In the genomic region with DNA sequence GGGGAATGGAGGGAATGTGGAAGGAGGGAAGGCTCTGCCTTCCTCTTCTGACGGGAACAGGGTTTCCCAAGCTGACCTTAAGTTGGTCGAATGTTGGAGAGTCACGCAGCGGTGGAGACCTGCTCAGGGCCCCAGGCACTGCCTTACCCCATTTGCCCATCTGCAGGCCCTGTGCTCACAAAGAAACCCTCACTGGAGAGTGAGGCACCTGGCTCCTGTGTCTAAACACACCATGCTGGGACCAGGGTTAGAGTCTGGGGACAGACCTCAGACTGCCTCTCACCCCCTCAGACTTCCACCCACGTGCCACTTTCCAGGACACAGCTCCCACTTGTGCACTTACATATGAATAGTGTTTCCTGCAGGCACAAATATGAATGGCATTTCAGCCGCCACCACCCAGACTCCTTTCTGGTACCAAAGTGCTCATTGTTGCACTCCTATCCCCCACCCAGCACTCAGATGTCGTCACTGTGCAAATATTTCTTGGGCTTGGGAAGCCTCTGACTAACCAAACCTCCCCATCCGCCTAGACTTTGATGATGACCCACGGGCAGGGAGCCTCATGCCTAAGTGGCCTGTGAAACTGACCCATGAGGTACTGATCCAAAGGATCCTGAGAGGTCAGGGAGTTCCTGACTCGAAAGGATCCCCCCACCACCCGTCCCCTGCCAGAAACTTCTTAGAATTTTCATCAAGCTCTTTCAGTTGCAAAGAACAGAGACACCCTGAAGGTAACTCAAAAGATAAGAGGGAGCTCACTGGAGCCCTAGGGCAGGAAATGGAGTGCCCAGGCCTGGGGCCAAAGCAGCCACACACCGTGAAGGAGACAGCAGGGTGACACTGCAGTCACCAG, we compare ENCODE assay signal across 1 cellular context.
TF ChIP-seq lines count a peak whose summit lies in the region.

No MANE protein-coding gene starts in this region.

TF ChIP-seq in HepG2, 621 proteins besides CTCF, POLR2A, EP300 and RAD21 (continued from another document and continues in another):
- TF ChIP-seq ZBTB39 (CRISPR knock-in tag; IDR thresholded peaks at IDR 0.05) (peak; percentile 56), ZNF224 (CRISPR knock-in tag; IDR thresholded peaks at IDR 0.05) (no peak), BHLHE40 (IDR thresholded peaks at IDR 0.05; ENCODE audit: low read length) (peak; percentile 79), CREM (IDR thresholded peaks at IDR 0.05) (peak; percentile 92), CREM (CRISPR knock-in tag; IDR thresholded peaks at IDR 0.05) (no peak), ZNF7 (CRISPR knock-in tag; IDR thresholded peaks at IDR 0.05) (no peak; the same call in 1 of the 2 replicates), CCAR2 (optimal IDR thresholded peaks at IDR 0.05; ENCODE audit: low read depth, low read length) (no peak), ISX (CRISPR knock-in tag; conservative IDR thresholded peaks at IDR 0.05) (no peak), IRF2 (CRISPR knock-in tag; IDR thresholded peaks at IDR 0.05) (peak; percentile 93), HINFP (CRISPR knock-in tag; IDR thresholded peaks at IDR 0.05; ENCODE audit: low read depth) (peak; percentile 78), ZNF652 (CRISPR knock-in tag; IDR thresholded peaks at IDR 0.05; ENCODE audit: borderline replicate concordance, low read depth) (peak; percentile 35; the same call in 1 of the 2 replicates), ZNF143 (CRISPR knock-in tag; IDR thresholded peaks at IDR 0.05) (peak; percentile 69), ZNF205 (CRISPR knock-in tag; IDR thresholded peaks at IDR 0.05) (peak; percentile 77), ZBTB46 (CRISPR knock-in tag; IDR thresholded peaks at IDR 0.05; ENCODE audit: borderline replicate concordance) (no peak), BRD4 (CRISPR knock-in tag; IDR thresholded peaks at IDR 0.05) (peak; percentile 82), PCBP1 (IDR thresholded peaks at IDR 0.05; ENCODE audit: borderline replicate concordance, low read depth, low read length) (no peak), ZNF225 (CRISPR knock-in tag; IDR thresholded peaks at IDR 0.05) (peak; percentile 67; the same call in 1 of the 2 replicates), CHD4 (IDR thresholded peaks at IDR 0.05; ENCODE audit: borderline replicate concordance, low read length) (peak; percentile 92; the same call in 1 of the 2 replicates), GLMP (CRISPR knock-in tag; IDR thresholded peaks at IDR 0.05; ENCODE audit: borderline replicate concordance) (no peak), ZNF83 (CRISPR knock-in tag; IDR thresholded peaks at IDR 0.05; ENCODE audit: borderline replicate concordance) (no peak), ZNF615 (CRISPR knock-in tag; IDR thresholded peaks at IDR 0.05; ENCODE audit: borderline replicate concordance) (no peak; the same call in 1 of the 2 replicates), SMARCC2 (IDR thresholded peaks at IDR 0.05) (no peak), HMG20A (CRISPR knock-in tag; IDR thresholded peaks at IDR 0.05; ENCODE audit: borderline replicate concordance) (no peak; the same call in none of the 2 replicates), ZNF350 (CRISPR knock-in tag; IDR thresholded peaks at IDR 0.05; ENCODE audit: borderline replicate concordance, low read depth) (peak; percentile 61), NFE2L2 (IDR thresholded peaks at IDR 0.05; ENCODE audit: low read length) (no peak), ZNF574 (CRISPR knock-in tag; IDR thresholded peaks at IDR 0.05) (peak; percentile 69), PHF8 (CRISPR knock-in tag; IDR thresholded peaks at IDR 0.05) (peak; percentile 38; the same call in 1 of the 2 replicates), MXD4 (CRISPR knock-in tag; IDR thresholded peaks at IDR 0.05) (peak; percentile 80)
- TF ChIP-seq, protein P1, sequence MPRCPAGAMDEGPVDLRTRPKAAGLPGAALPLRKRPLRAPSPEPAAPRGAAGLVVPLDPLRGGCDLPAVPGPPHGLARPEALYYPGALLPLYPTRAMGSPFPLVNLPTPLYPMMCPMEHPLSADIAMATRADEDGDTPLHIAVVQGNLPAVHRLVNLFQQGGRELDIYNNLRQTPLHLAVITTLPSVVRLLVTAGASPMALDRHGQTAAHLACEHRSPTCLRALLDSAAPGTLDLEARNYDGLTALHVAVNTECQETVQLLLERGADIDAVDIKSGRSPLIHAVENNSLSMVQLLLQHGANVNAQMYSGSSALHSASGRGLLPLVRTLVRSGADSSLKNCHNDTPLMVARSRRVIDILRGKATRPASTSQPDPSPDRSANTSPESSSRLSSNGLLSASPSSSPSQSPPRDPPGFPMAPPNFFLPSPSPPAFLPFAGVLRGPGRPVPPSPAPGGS (CRISPR knock-in tag; IDR thresholded peaks at IDR 0.05), result no peak
- TF ChIP-seq, protein P2, sequence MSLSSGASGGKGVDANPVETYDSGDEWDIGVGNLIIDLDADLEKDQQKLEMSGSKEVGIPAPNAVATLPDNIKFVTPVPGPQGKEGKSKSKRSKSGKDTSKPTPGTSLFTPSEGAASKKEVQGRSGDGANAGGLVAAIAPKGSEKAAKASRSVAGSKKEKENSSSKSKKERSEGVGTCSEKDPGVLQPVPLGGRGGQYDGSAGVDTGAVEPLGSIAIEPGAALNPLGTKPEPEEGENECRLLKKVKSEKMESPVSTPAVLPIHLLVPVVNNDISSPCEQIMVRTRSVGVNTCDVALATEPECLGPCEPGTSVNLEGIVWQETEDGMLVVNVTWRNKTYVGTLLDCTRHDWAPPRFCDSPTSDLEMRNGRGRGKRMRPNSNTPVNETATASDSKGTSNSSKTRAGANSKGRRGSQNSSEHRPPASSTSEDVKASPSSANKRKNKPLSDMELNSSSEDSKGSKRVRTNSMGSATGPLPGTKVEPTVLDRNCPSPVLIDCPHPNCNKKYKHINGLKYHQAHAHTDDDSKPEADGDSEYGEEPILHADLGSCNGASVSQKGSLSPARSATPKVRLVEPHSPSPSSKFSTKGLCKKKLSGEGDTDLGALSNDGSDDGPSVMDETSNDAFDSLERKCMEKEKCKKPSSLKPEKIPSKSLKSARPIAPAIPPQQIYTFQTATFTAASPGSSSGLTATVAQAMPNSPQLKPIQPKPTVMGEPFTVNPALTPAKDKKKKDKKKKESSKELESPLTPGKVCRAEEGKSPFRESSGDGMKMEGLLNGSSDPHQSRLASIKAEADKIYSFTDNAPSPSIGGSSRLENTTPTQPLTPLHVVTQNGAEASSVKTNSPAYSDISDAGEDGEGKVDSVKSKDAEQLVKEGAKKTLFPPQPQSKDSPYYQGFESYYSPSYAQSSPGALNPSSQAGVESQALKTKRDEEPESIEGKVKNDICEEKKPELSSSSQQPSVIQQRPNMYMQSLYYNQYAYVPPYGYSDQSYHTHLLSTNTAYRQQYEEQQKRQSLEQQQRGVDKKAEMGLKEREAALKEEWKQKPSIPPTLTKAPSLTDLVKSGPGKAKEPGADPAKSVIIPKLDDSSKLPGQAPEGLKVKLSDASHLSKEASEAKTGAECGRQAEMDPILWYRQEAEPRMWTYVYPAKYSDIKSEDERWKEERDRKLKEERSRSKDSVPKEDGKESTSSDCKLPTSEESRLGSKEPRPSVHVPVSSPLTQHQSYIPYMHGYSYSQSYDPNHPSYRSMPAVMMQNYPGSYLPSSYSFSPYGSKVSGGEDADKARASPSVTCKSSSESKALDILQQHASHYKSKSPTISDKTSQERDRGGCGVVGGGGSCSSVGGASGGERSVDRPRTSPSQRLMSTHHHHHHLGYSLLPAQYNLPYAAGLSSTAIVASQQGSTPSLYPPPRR (CRISPR knock-in tag; IDR thresholded peaks at IDR 0.05; ENCODE audit: borderline replicate concordance), result peak; percentile 65; the same call in 1 of the 2 replicates
- TF ChIP-seq, protein P3, sequence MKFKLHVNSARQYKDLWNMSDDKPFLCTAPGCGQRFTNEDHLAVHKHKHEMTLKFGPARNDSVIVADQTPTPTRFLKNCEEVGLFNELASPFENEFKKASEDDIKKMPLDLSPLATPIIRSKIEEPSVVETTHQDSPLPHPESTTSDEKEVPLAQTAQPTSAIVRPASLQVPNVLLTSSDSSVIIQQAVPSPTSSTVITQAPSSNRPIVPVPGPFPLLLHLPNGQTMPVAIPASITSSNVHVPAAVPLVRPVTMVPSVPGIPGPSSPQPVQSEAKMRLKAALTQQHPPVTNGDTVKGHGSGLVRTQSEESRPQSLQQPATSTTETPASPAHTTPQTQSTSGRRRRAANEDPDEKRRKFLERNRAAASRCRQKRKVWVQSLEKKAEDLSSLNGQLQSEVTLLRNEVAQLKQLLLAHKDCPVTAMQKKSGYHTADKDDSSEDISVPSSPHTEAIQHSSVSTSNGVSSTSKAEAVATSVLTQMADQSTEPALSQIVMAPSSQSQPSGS (CRISPR knock-in tag; IDR thresholded peaks at IDR 0.05), result peak; percentile 99
- TF ChIP-seq, protein P4, sequence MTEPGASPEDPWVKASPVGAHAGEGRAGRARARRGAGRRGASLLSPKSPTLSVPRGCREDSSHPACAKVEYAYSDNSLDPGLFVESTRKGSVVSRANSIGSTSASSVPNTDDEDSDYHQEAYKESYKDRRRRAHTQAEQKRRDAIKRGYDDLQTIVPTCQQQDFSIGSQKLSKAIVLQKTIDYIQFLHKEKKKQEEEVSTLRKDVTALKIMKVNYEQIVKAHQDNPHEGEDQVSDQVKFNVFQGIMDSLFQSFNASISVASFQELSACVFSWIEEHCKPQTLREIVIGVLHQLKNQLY (CRISPR knock-in tag; IDR thresholded peaks at IDR 0.05), result peak; percentile 86
- TF ChIP-seq, protein P5, sequence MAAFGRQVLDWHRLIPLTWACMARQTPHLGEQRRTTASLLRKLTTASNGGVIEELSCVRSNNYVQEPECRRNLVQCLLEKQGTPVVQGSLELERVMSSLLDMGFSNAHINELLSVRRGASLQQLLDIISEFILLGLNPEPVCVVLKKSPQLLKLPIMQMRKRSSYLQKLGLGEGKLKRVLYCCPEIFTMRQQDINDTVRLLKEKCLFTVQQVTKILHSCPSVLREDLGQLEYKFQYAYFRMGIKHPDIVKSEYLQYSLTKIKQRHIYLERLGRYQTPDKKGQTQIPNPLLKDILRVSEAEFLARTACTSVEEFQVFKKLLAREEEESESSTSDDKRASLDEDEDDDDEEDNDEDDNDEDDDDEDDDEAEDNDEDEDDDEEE (CRISPR knock-in tag; IDR thresholded peaks at IDR 0.05), result no peak
- TF ChIP-seq, protein P6, sequence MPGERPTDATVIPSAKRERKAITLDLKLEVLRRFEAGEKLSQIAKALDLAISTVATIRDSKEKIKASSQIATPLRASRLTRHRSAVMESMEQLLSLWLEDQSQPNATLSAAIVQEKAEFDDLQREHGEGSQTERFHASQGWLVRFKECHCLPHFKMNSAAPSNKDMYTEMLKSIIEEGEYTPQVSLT (CRISPR knock-in tag; IDR thresholded peaks at IDR 0.05; ENCODE audit: borderline replicate concordance, low read depth), result no peak
